ENCODE assay signal across 8 cellular contexts in the genomic region with DNA sequence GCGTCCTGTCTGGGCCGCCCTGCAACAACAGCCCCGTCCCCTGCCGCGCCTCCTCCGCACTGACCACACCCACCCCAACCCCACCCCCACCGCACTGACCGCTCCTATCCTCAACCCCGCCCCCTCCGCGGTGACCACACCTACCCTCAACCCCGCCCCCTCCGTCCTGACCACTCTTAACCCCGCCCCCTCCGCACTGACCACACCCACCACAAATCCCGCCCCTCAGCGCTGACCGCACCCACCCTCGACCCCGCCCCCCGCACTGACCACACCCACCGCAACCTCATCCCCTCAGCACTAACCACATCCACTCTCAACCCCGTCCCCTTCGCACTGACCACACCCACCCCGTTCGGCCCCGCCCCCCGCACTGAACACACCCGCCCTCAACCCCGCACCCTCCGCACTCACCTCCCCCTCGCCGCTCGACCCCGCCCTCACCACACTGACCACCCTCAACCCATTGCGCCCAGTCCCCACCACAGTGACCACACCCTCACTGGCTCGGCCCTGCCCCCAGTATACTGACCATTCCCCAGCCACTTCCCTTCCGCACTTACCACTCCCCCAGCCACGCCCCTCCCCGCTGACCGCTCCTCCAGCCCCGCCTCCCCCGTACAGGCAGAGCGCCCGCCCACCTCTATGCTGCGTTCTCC. TPM values are rescaled to one million over a fixed set of nuclear protein-coding genes. Genes with fewer than 3 reads are reported as not detected.
A peak's percentile ranks its signal among the peaks of the same experiment; 100 is the strongest.
DNase-seq lines count a peak whose midpoint lies in the region; ATAC-seq and TF ChIP-seq lines count a peak whose summit lies in the region.

No MANE protein-coding gene starts in this region.

- H3K27me3 ChIP-seq in CD8-positive, alpha-beta T cell (ENCODE audit: insufficient read depth, low read length): no peaks in the 10 kb centered on the region
- H3K27me3 ChIP-seq in layer of hippocampus (ENCODE audit: control insufficient read depth, insufficient read depth, low read length): no peaks in the 10 kb centered on the region

- no peaks in the 10 kb centered on the region for H3K9me3 Mint-ChIP-seq in CD8-positive, alpha-beta T cell

- peak; percentile 32 to 70 (median 54) for DNase-seq in CD8-positive, alpha-beta T cell
- DNase-seq in NCI-H146 (lab: John Stamatoyannopoulos, UW): peak; percentile 96
- peak; percentile 33 to 63 for DNase-seq in activated CD4-positive, alpha-beta T cell treated with anti-CD3 and anti-CD28 coated beads for 4 hours
- DNase-seq in choroid plexus epithelial cell (ENCODE audit: low read depth): peak; percentile 97
- peak; percentile 54 to 59 for DNase-seq in stimulated activated CD4-positive, alpha-beta T cell treated with anti-CD3 and anti-CD28 coated beads, Interleukin-15, amount 100 ng/mL, for 48 hours (ENCODE audit: low read depth in 2 of 2)
- DNase-seq in DMS79 treated with DMSO at 0.1 percent for 48 hours (lab: John Stamatoyannopoulos, UW): no peak

- H3K4me1 Mint-ChIP-seq in CD8-positive, alpha-beta T cell (ENCODE audit: low read depth): peaks cover 13% of the 10 kb centered on the region

- intact Hi-C loops in CD8-positive, alpha-beta T cell (cut with DNase I, micrococcal nuclease): no loop called here

- H3K36me3 Mint-ChIP-seq in CD8-positive, alpha-beta T cell: no peaks in the 10 kb centered on the region

- peak overlapping the region; percentile 59 for H3K4me3 ChIP-seq in CD8-positive, alpha-beta T cell (ENCODE audit: low read depth, low read length)
- peak overlapping the region; percentile 63 for H3K4me3 ChIP-seq in choroid plexus epithelial cell (ENCODE audit: low read depth, low read length)

- ATAC-seq in CD8-positive, alpha-beta T cell: peak; percentile 48
- peak; percentile 40 for ATAC-seq in GM21825 (IDR thresholded peaks at IDR 0.05; ENCODE audit: unreplicated experiment)

- no peaks in the 10 kb centered on the region for H3K9me3 ChIP-seq in CD8-positive, alpha-beta T cell (ENCODE audit: low read length)

- CTCF ChIA-PET in CD8-positive, alpha-beta T cell (lab: Charles Lee): no interaction called here

- H3K27ac ChIP-seq in CD8-positive, alpha-beta T cell (ENCODE audit: low read depth, low read length): no peak overlapping the region
- H3K27ac ChIP-seq in layer of hippocampus (ENCODE audit: low read depth, low read length): peak overlapping the region; percentile 38

- TF ChIP-seq CTCF in CD8-positive, alpha-beta T cell (IDR thresholded peaks at IDR 0.05): no peak
- no peak for TF ChIP-seq CTCF in choroid plexus epithelial cell (conservative IDR thresholded peaks at IDR 0.05; ENCODE audit: low read depth, low read length)

- H3K27me3 Mint-ChIP-seq in CD8-positive, alpha-beta T cell (ENCODE audit: low read depth): peaks cover 42% of the 10 kb centered on the region

- POLR2A ChIA-PET in CD8-positive, alpha-beta T cell (lab: Charles Lee): no interaction called here

- peaks cover 26% of the 10 kb centered on the region for H3K4me1 ChIP-seq in CD8-positive, alpha-beta T cell (ENCODE audit: insufficient read depth, low read length)

- H3K4me3 Mint-ChIP-seq in CD8-positive, alpha-beta T cell: peak overlapping the region; percentile 67

- no peaks in the 10 kb centered on the region for H3K36me3 ChIP-seq in CD8-positive, alpha-beta T cell (ENCODE audit: insufficient read depth, low read length)

- H3K27ac Mint-ChIP-seq in CD8-positive, alpha-beta T cell: no peak overlapping the region

RNA-seq across cellular contexts. Expression of gene F2RL3, which starts 8.2 kb away (rescaled TPM):
- total RNA-seq in CD8-positive, alpha-beta T cell: not detected
